In the genomic region with DNA sequence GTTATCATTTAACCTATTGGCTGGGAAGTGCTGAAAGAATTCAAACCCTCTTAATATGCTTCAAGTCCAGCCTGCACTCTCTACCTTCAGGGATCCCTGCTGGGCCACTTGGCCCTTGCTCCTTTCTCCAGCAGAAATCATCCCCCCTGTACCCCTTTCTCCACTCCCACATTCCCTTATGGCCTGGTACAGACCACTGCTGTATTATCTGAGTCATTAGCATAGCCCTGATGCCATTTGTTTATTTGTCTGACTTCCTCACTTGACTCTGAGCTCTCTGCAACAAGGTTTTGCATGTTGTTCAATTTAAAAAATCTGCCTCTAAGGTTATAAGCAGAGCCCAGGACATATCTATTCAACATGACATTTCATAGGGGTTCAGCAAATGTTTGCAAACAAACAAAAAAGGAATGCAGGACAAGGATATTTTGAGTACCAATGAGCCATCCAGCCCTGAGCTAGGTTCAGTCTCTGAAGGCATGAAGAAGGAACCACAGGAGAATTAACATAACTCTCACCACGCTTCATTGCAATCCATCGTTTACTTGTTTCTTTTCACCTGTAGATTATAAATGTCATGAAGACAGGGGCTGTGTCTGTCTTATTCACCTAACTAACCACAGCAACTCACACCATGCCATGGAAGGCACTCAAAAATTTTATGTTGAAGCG, we compare ENCODE assay signal across 21 cellular contexts. TPM values are rescaled to one million over a fixed set of nuclear protein-coding genes. Genes with fewer than 3 reads are reported as not detected.
"Had no signal": no experiment of that assay in that cellular context is flagged by ENCODE, and none has a peak within 500 bp of the region (broad histone marks: within the 10 kb centered on the region; RNA-seq: fewer than 3 reads in every experiment).

No MANE protein-coding gene starts in this region.

- H3K36me3 Mint-ChIP-seq: activated naive CD8-positive, alpha-beta T cell treated with anti-CD3 and anti-CD28 coated beads, Interleukin-2, amount 10 ng/mL, durations not matched to agents 7 days and 5 days; stimulated activated effector memory CD8-positive, alpha-beta T cell treated with anti-CD3 and anti-CD28 coated beads, Interleukin-12 subunit alpha, Interleukin-12 subunit beta, amount 100 ng/mL, for 72 hours; T-cell had no signal

- H3K4me1 Mint-ChIP-seq: activated naive CD8-positive, alpha-beta T cell treated with anti-CD3 and anti-CD28 coated beads, Interleukin-2, amount 10 ng/mL, durations not matched to agents 7 days and 5 days; stimulated activated effector memory CD8-positive, alpha-beta T cell treated with anti-CD3 and anti-CD28 coated beads, Interleukin-12 subunit alpha, Interleukin-12 subunit beta, amount 100 ng/mL, for 72 hours had no signal

- H3K36me3 ChIP-seq: left ventricle myocardium inferior, pancreas, sigmoid colon, thoracic aorta had no signal

- H3K27ac ChIP-seq: dorsolateral prefrontal cortex, epithelial cell of prostate, foreskin keratinocyte, left ventricle myocardium inferior, pancreas, sigmoid colon, thoracic aorta had no signal

- H3K4me1 ChIP-seq: foreskin keratinocyte, left ventricle myocardium inferior, sigmoid colon had no signal

- H3K27ac Mint-ChIP-seq: activated CD4-positive, alpha-beta T cell treated with anti-CD3 and anti-CD28 coated beads, Interleukin-2, amount 10 ng/mL, durations not matched to agents 24 days and 14 days; activated CD8-positive, alpha-beta T cell treated with anti-CD3 and anti-CD28 coated beads for 36 hours; activated naive CD8-positive, alpha-beta T cell treated with anti-CD3 and anti-CD28 coated beads, Interleukin-2, amount 10 ng/mL, durations not matched to agents 7 days and 5 days; activated T-helper 2 cell treated with anti-CD3 and anti-CD28 coated beads, Interferon-gamma antibody, Interleukin-2, Interleukin-4, amounts not matched to agents 10 μg/mL and 5 μg/mL and 100 μg/mL, durations not matched to agents 14 hours and 24 hours and 36 hours; stimulated activated effector memory CD8-positive, alpha-beta T cell treated with anti-CD3 and anti-CD28 coated beads, Interleukin-12 subunit alpha, Interleukin-12 subunit beta, amount 100 ng/mL, for 72 hours; T-cell had no signal

- FAIRE-seq: keratinocyte, pancreas had no signal

- ATAC-seq: activated CD8-positive, alpha-beta T cell treated with anti-CD3 and anti-CD28 coated beads for 36 hours; body of pancreas; foreskin keratinocyte; pancreas; stimulated activated effector memory CD8-positive, alpha-beta T cell treated with anti-CD3 and anti-CD28 coated beads, Interleukin-12 subunit alpha, Interleukin-12 subunit beta, amount 100 ng/mL, for 72 hours; T-cell had no signal

- H3K9me3 Mint-ChIP-seq: activated CD4-positive, alpha-beta T cell treated with anti-CD3 and anti-CD28 coated beads, Interleukin-2, amount 10 ng/mL, durations not matched to agents 24 days and 14 days; activated CD8-positive, alpha-beta T cell treated with anti-CD3 and anti-CD28 coated beads for 36 hours; activated naive CD8-positive, alpha-beta T cell treated with anti-CD3 and anti-CD28 coated beads, Interleukin-2, amount 10 ng/mL, durations not matched to agents 7 days and 5 days; activated T-helper 2 cell treated with anti-CD3 and anti-CD28 coated beads, Interferon-gamma antibody, Interleukin-2, Interleukin-4, amounts not matched to agents 10 μg/mL and 5 μg/mL and 100 μg/mL, durations not matched to agents 14 hours and 24 hours and 36 hours; stimulated activated effector memory CD8-positive, alpha-beta T cell treated with anti-CD3 and anti-CD28 coated beads, Interleukin-12 subunit alpha, Interleukin-12 subunit beta, amount 100 ng/mL, for 72 hours; T-cell had no signal

- DNase-seq: activated CD4-positive, alpha-beta T cell treated with anti-CD3 and anti-CD28 coated beads, Interleukin-2, amount 10 ng/mL, durations not matched to agents 24 days and 14 days; activated CD8-positive, alpha-beta T cell treated with anti-CD3 and anti-CD28 coated beads for 36 hours; activated naive CD4-positive, alpha-beta T cell treated with Interleukin-2 at 50 U/mL for 16 hours; activated naive CD8-positive, alpha-beta T cell treated with anti-CD3 and anti-CD28 coated beads, Interleukin-2, amount 10 ng/mL, durations not matched to agents 7 days and 5 days; activated T-cell treated with anti-CD3 and anti-CD28 coated beads, Interleukin-2, amount 50 U/mL, for 1 hour; body of pancreas; dorsolateral prefrontal cortex; foreskin keratinocyte; glutamatergic neuron; hypothalamus; left ventricle myocardium inferior; mammary epithelial cell; pancreas; sigmoid colon; stimulated activated CD4-positive, alpha-beta T cell treated with anti-CD3 and anti-CD28 coated beads, Interleukin-4, amount 100 ng/mL, for 24 hours; T-cell had no signal

- H3K4me3 ChIP-seq: body of pancreas, dorsolateral prefrontal cortex, left ventricle myocardium inferior, pancreas, sigmoid colon, thoracic aorta had no signal

- H3K4me3 Mint-ChIP-seq: activated CD4-positive, alpha-beta T cell treated with anti-CD3 and anti-CD28 coated beads, Interleukin-2, amount 10 ng/mL, durations not matched to agents 24 days and 14 days; activated CD8-positive, alpha-beta T cell treated with anti-CD3 and anti-CD28 coated beads for 36 hours; activated naive CD8-positive, alpha-beta T cell treated with anti-CD3 and anti-CD28 coated beads, Interleukin-2, amount 10 ng/mL, durations not matched to agents 7 days and 5 days; stimulated activated effector memory CD8-positive, alpha-beta T cell treated with anti-CD3 and anti-CD28 coated beads, Interleukin-12 subunit alpha, Interleukin-12 subunit beta, amount 100 ng/mL, for 72 hours; T-cell had no signal

- H3K9me3 ChIP-seq: body of pancreas, left ventricle myocardium inferior, pancreas, sigmoid colon, thoracic aorta had no signal

RNA-seq across cellular contexts. Expression of a gene that starts 26.6 kb away (rescaled TPM):
- total RNA-seq: activated CD8-positive, alpha-beta T cell treated with anti-CD3 and anti-CD28 coated beads for 36 hours; activated naive CD8-positive, alpha-beta T cell treated with anti-CD3 and anti-CD28 coated beads, Interleukin-2, amount 10 ng/mL, durations not matched to agents 7 days and 5 days had no signal
